20 cellular contexts compared by ENCODE assay signal in the genomic region with DNA sequence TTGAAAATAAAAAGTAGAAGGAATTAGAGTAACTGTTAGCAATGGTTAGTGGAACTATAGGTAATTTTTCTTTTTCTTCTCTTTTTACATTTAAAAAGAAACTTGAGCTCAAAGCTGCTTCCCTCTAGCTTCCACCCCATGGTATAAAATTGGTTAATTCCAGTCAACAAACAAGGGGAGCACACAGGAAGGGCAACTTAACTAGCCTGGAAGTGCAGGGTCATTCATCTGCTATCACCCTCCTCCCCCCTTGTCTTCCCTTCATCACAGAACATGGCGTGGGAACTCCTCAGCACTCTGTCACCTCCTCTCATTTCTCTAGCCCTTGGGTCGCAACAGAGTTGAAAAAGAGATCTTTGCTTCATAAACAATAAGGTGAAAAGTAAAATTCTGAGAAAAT. TPM values are rescaled to one million over a fixed set of nuclear protein-coding genes. Genes with fewer than 3 reads are reported as not detected.
DNase-seq lines count a peak whose midpoint lies in the region; ATAC-seq and TF ChIP-seq lines count a peak whose summit lies in the region.
"Had no signal": no experiment of that assay in that cellular context is flagged by ENCODE, and none has a peak within 500 bp of the region (broad histone marks: within the 10 kb centered on the region; RNA-seq: fewer than 3 reads in every experiment).

No MANE protein-coding gene starts in this region.

- no peak for TF ChIP-seq POLR2A in IMR-90 (IDR thresholded peaks at IDR 0.05; ENCODE audit: low read depth, low read length)

- H3K4ac ChIP-seq in IMR-90 (ENCODE audit: low read depth, low read length): no peak overlapping the region
- H3K4ac ChIP-seq in mesendoderm (ENCODE audit: low read depth, low read length): peak overlapping the region; percentile 7

- peak overlapping the region; percentile 48; the same call in 1 of the 2 replicates for H3K18ac ChIP-seq in IMR-90 (ENCODE audit: low read depth, low read length)
- no peak overlapping the region for H3K18ac ChIP-seq in mesendoderm (ENCODE audit: low read length)

- no peak overlapping the region for H2AK9ac ChIP-seq in IMR-90 (replicated peaks; ENCODE audit: low read depth, low read length, poor library complexity)

- no CpG with 5 or more reads among the region's 2 CpGs for WGBS in IMR-90 (ENCODE audit: extremely low coverage in 2 of 2, insufficient read length in 1 of 2), 2 experiments
- no CpG with 5 or more reads among the region's 2 CpGs for WGBS in mesendoderm (ENCODE audit: extremely low coverage, insufficient coverage, low lambda C conversion rate)

- in situ Hi-C loops in IMR-90 (cut with MboI; ENCODE audit: low sequenced_read_pairs): no loop called here

- no TSS peak for BruUV-seq in IMR-90 (replicated peaks; lab: Mats Ljungman, UMichigan)

- CTCF ChIA-PET in IMR-90 (lab: Yijun Ruan, JAX) (no interaction called here), WTC11 (lab: Charles Lee) (interaction anchor here (1.0 kb wide), 1 partner anchor 51 kb away, joined by 3 read pairs; no protein-coding TSS in a partner anchor)

- 0 out of 2 replicates have a peak overlapping the region, but pooled peaks have one; percentile 48 for H4K5ac ChIP-seq in IMR-90 (ENCODE audit: low read depth, low read length)
- H4K5ac ChIP-seq in mesendoderm (ENCODE audit: low read length): no peak overlapping the region

- no peak overlapping the region for H3K27ac ChIP-seq in IMR-90 (ENCODE audit: insufficient read depth, low read length)
- no peak overlapping the region for H3K27ac ChIP-seq in mesendoderm (ENCODE audit: low read depth, low read length)

- H4K91ac ChIP-seq in IMR-90 (ENCODE audit: insufficient read depth, low read depth, low read length): no peak overlapping the region

- no peak overlapping the region for H2BK5ac ChIP-seq in IMR-90 (ENCODE audit: low read depth, low read length, poor library complexity, severe bottlenecking)
- no peak overlapping the region for H2BK5ac ChIP-seq in mesendoderm (ENCODE audit: low read length)

- H3K9ac ChIP-seq in IMR-90 (ENCODE audit: low read depth, low read length) (no peak overlapping the region), mesendoderm (ENCODE audit: low read length) (no peak overlapping the region)

- no peak overlapping the region; the same call in 1 of the 2 replicates for H2AK5ac ChIP-seq in IMR-90 (ENCODE audit: low read depth, low read length)
- no peak overlapping the region for H2AK5ac ChIP-seq in mesendoderm (ENCODE audit: low read length)

- no peak for ATAC-seq in IMR-90 (ENCODE audit: low read depth)
- ATAC-seq in WTC11: no peak
- ATAC-seq in GM19328 (IDR thresholded peaks at IDR 0.05; ENCODE audit: unreplicated experiment): no peak
- ATAC-seq in GM18873 (IDR thresholded peaks at IDR 0.05; ENCODE audit: low FRiP score, unreplicated experiment): no peak

- 0 out of 2 replicates have a peak overlapping the region, but pooled peaks have one; percentile 16 for H3K27ac Mint-ChIP-seq in WTC11
- H3K27ac Mint-ChIP-seq in progenitor cell of endocrine pancreas: no peak overlapping the region

- H4K8ac ChIP-seq in IMR-90 (ENCODE audit: low read depth in 2 of 2, low read length in 2 of 2) (no peak overlapping the region), mesendoderm (ENCODE audit: low read depth, low read length) (no peak overlapping the region)

- H2BK20ac ChIP-seq in IMR-90 (ENCODE audit: low read depth, low read length): no peak overlapping the region

- no peak overlapping the region for H2AFZ ChIP-seq in IMR-90 (replicated peaks; ENCODE audit: low read length, poor library complexity)

- H3K27me3 Mint-ChIP-seq in WTC11 (ENCODE audit: low read depth) (peaks cover 2% of the 10 kb centered on the region; the same call in 1 of the 2 replicates), progenitor cell of endocrine pancreas (no peaks in the 10 kb centered on the region)

- peaks cover 4% of the 10 kb centered on the region; the same call in 1 of the 2 replicates for H3K36me3 ChIP-seq in IMR-90 (ENCODE audit: control insufficient read depth, insufficient read depth, low read length)
- no peaks in the 10 kb centered on the region for H3K36me3 ChIP-seq in mesendoderm (ENCODE audit: control insufficient read depth, insufficient read depth, low read length)

- H3K27me3 ChIP-seq in IMR-90 (ENCODE audit: control insufficient read depth, insufficient read depth, low read length): no peaks in the 10 kb centered on the region
- H3K27me3 ChIP-seq in mesendoderm (ENCODE audit: insufficient read depth, low read length, poor library complexity): no peaks in the 10 kb centered on the region

- H3K23ac ChIP-seq in IMR-90 (ENCODE audit: low read depth, low read length) (no peak overlapping the region), mesendoderm (ENCODE audit: low read length) (no peak overlapping the region)

- H3K79me1 ChIP-seq in IMR-90 (ENCODE audit: low read depth in 1 of 2, low read length in 2 of 2) (no peaks in the 10 kb centered on the region), mesendoderm (ENCODE audit: low read length) (no peaks in the 10 kb centered on the region)

- H2BK120ac ChIP-seq in IMR-90 (ENCODE audit: low read depth, low read length) (no peak overlapping the region), mesendoderm (ENCODE audit: low read depth, low read length) (no peak overlapping the region)

- peaks cover 28% of the 10 kb centered on the region for H3K9me3 Mint-ChIP-seq in WTC11
- peaks cover 18% of the 10 kb centered on the region for H3K9me3 Mint-ChIP-seq in progenitor cell of endocrine pancreas (ENCODE audit: low read depth)

- DNase-seq in IMR-90 (no peak), WTC11 (ENCODE audit: low spot score) (no peak), mesendoderm (no peak), progenitor cell of endocrine pancreas (ENCODE audit: low spot score, unreplicated experiment) (no peak)
- DNase-seq: C1 segment of cervical spinal cord; Calu3; CD4-positive, alpha-beta memory T cell; COR-L47; DMS53; DMS79 treated with DMSO at 0.1 percent for 48 hours; GF-D8; GOT3; H7; HCEC 1CT had no signal

- H3K4me3 ChIP-seq in IMR-90 (ENCODE audit: insufficient read depth, low read depth, low read length): no peak overlapping the region
- no peak overlapping the region for H3K4me3 ChIP-seq in mesendoderm (ENCODE audit: low read length)

- H3K4me3 Mint-ChIP-seq in WTC11 (no peak overlapping the region), progenitor cell of endocrine pancreas (ENCODE audit: low read depth) (no peak overlapping the region)
- H3K4me3 Mint-ChIP-seq: CD4-positive, alpha-beta memory T cell had no signal

- H3K36me3 Mint-ChIP-seq in WTC11 (peaks cover 23% of the 10 kb centered on the region), progenitor cell of endocrine pancreas (ENCODE audit: insufficient read depth) (peaks cover 9% of the 10 kb centered on the region)

- dilution Hi-C loops in IMR-90 (cut with HindIII; ENCODE audit: low sequenced_read_pairs, unreplicated experiment): no loop called here

- H3K4me2 ChIP-seq in IMR-90 (ENCODE audit: low read depth, low read length) (no peak overlapping the region), mesendoderm (ENCODE audit: low read length) (no peak overlapping the region)

- peaks cover 7% of the 10 kb centered on the region for H3K4me1 ChIP-seq in IMR-90 (ENCODE audit: control insufficient read depth, insufficient read depth, low read length)
- peaks cover 10% of the 10 kb centered on the region for H3K4me1 ChIP-seq in mesendoderm (ENCODE audit: control insufficient read depth, low read depth, low read length)

- no peaks in the 10 kb centered on the region for H3K79me2 ChIP-seq in mesendoderm (ENCODE audit: control insufficient read depth, insufficient read depth, low read length)

- TF ChIP-seq CTCF in IMR-90 (conservative IDR thresholded peaks at IDR 0.05; ENCODE audit: low read depth, low read length): no peak
- TF ChIP-seq CTCF in WTC11 (IDR thresholded peaks at IDR 0.05): no peak
- no peak for TF ChIP-seq CTCF in progenitor cell of endocrine pancreas (IDR thresholded peaks at IDR 0.05; ENCODE audit: unreplicated experiment)

- H3K4me1 Mint-ChIP-seq in WTC11 (peaks cover 34% of the 10 kb centered on the region), progenitor cell of endocrine pancreas (ENCODE audit: low read depth) (peaks cover 14% of the 10 kb centered on the region)
- H3K4me1 Mint-ChIP-seq: CD4-positive, alpha-beta memory T cell had no signal

- intact Hi-C loops in IMR-90 (cut with micrococcal nuclease): no loop called here

- H4K20me1 ChIP-seq in IMR-90 (ENCODE audit: insufficient read depth, low read length): no peaks in the 10 kb centered on the region

- H3K56ac ChIP-seq in IMR-90 (ENCODE audit: extremely low read depth, insufficient read depth, low read length) (no peak overlapping the region), mesendoderm (ENCODE audit: low read length) (no peak overlapping the region)

- H3K14ac ChIP-seq in IMR-90 (replicated peaks; ENCODE audit: low read depth, low read length): no peak overlapping the region

- peaks cover 5% of the 10 kb centered on the region; the same call in 1 of the 2 replicates for H3K9me1 ChIP-seq in IMR-90 (ENCODE audit: insufficient read depth, low read length)

- H2BK15ac ChIP-seq in IMR-90 (ENCODE audit: low read depth, low read length): no peak overlapping the region
- no peak overlapping the region for H2BK15ac ChIP-seq in mesendoderm (replicated peaks; ENCODE audit: low read depth)

- peaks cover 7% of the 10 kb centered on the region for H3K9me3 ChIP-seq in IMR-90 (ENCODE audit: control insufficient read depth, insufficient read depth, low read length)

- TF ChIP-seq RAD21 in IMR-90 (IDR thresholded peaks at IDR 0.05; ENCODE audit: low read length): no peak

- POLR2A ChIA-PET in IMR-90 (lab: Charles Lee; ENCODE audit: unreplicated experiment): no interaction called here
- POLR2A ChIA-PET in WTC11 (lab: Charles Lee): no interaction called here

TF ChIP-seq in IMR-90, 13 proteins besides CTCF, POLR2A, EP300 and RAD21 (continues in another document):
- TF ChIP-seq RFX5 (IDR thresholded peaks at IDR 0.05; ENCODE audit: low read depth, low read length): no peak
- TF ChIP-seq MXI1 (IDR thresholded peaks at IDR 0.05; ENCODE audit: borderline replicate concordance, low read depth, low read length): no peak
- TF ChIP-seq MAZ (IDR thresholded peaks at IDR 0.05; ENCODE audit: borderline replicate concordance, low read depth, low read length): no peak

TF ChIP-seq in WTC11, 78 proteins besides CTCF, POLR2A, EP300 and RAD21 (continues in another document):
- no peak for TF ChIP-seq ZNF671 (CRISPR knock-in tag; IDR thresholded peaks at IDR 0.05)
- TF ChIP-seq FOXJ3 (CRISPR knock-in tag; IDR thresholded peaks at IDR 0.05; ENCODE audit: borderline replicate concordance): no peak
- TF ChIP-seq NFYB (CRISPR knock-in tag; conservative IDR thresholded peaks at IDR 0.05; ENCODE audit: low read depth): no peak

RNA-seq across cellular contexts. Expression of a gene that starts 20.0 kb away (rescaled TPM):
- total RNA-seq in IMR-90 (2012; rRNA removed): 13.1 TPM in 2 replicates
- 14.7 and 16.2 TPM in 2 replicates for polyA plus RNA-seq in IMR-90 (2012; rRNA removed)
- 23.1 and 36.2 TPM in 2 replicates for polyA plus RNA-seq in IMR-90 (2012; cell fraction: cytosol; rRNA removed)
- polyA plus RNA-seq in IMR-90 (2012; cell fraction: nucleus; rRNA removed; ENCODE audit: low replicate concordance): 15.5 and 19.8 TPM in 2 replicates
- 2.2 to 3.5 TPM (median 3.1 TPM) in 3 replicates for total RNA-seq in WTC11 (2021)
- 0.51 TPM for polyA plus RNA-seq in mesendoderm (2013, experiment 1 of 2)
- polyA plus RNA-seq in mesendoderm (2013, experiment 2 of 2): 0.45 TPM
- 0.60 and 1.6 TPM in 2 replicates for total RNA-seq in progenitor cell of endocrine pancreas
- total RNA-seq: A172; A673; CD4-positive, alpha-beta memory T cell; Daoy; G401 had no signal
- polyA plus RNA-seq: CD4-positive, alpha-beta memory T cell had no signal
